Comparison of ENCODE assay signal across 12 cellular contexts in the genomic region with DNA sequence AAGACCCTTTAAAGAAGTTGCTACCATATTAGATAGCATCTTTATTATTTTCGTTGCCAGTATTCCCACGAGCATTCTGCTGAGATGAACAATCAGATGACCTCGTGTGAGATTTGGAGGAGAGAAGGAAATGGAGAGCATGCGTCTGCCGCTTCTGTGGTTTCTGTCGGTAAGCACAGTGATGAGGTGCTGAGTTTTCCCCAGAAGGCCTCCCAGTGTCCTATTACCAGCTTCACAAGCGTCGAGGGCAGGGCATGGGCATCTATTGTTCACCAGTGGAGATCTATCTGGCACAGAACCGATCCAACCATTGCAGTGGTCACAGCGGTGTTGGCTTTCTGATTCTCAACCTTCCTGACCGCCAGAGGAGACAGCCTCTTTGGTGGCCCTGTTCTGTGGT. TPM values are rescaled to one million over a fixed set of nuclear protein-coding genes. Genes with fewer than 3 reads are reported as not detected.
DNase-seq lines count a peak whose midpoint lies in the region; ATAC-seq and TF ChIP-seq lines count a peak whose summit lies in the region.
"Had no signal": no experiment of that assay in that cellular context is flagged by ENCODE, and none has a peak within 500 bp of the region (broad histone marks: within the 10 kb centered on the region; RNA-seq: fewer than 3 reads in every experiment).

No MANE protein-coding gene starts in this region.

- H2AFZ ChIP-seq in OCI-LY7 (ENCODE audit: low read length) = no peak overlapping the region

- CTCF ChIA-PET in OCI-LY7 (lab: Charles Lee; ENCODE audit: unreplicated experiment) = interaction anchor here (1.2 kb wide), 1 partner anchor 13 kb away, joined by 5 read pairs; no protein-coding TSS in a partner anchor

- no peaks in the 10 kb centered on the region for H3K9me3 ChIP-seq in tibial artery
- no peaks in the 10 kb centered on the region for H3K9me3 ChIP-seq in OCI-LY7 (ENCODE audit: low read length)

- H3K4me3 ChIP-seq in foreskin fibroblast (ENCODE audit: low read depth in 1 of 2, low read length in 2 of 2) (no peak overlapping the region), tibial artery (no peak overlapping the region), OCI-LY7 (ENCODE audit: low read depth, low read length, poor library complexity, severe bottlenecking) (no peak overlapping the region)

- H3K9me2 ChIP-seq in OCI-LY7 (ENCODE audit: insufficient read depth, low read length) = no peaks in the 10 kb centered on the region

- intact Hi-C loops in tibial artery (cut with DNase I; ENCODE audit: low total_unique reads) = no loop called here
- intact Hi-C loops in OCI-LY7 (cut with micrococcal nuclease; ENCODE audit: unreplicated experiment) = no loop called here

- TF ChIP-seq CTCF in foreskin fibroblast (IDR thresholded peaks at IDR 0.05; ENCODE audit: low read depth, low read length) (no peak), tibial artery (IDR thresholded peaks at IDR 0.05) (no peak), OCI-LY7 (conservative IDR thresholded peaks at IDR 0.05; ENCODE audit: low read length) (no peak)

- H3K4me3 Mint-ChIP-seq in activated T-cell treated with anti-CD3 and anti-CD28 coated beads, Interleukin-2, amount 50 U/mL, for 24 hours = no peak overlapping the region
- H3K4me3 Mint-ChIP-seq: CD4-positive, alpha-beta T cell had no signal

- peak overlapping the region; percentile 20 to 55 for H3K27ac ChIP-seq in tibial artery
- no peak overlapping the region for H3K27ac ChIP-seq in OCI-LY7 (ENCODE audit: low read depth, low read length, poor library complexity, severe bottlenecking)
- H3K27ac ChIP-seq: foreskin keratinocyte had no signal

- POLR2A ChIA-PET in OCI-LY7 (lab: Charles Lee) = interaction anchor here (0.6 to 2.7 kb wide), 4 partner anchors 11 to 54 kb away, joined by 3 to 10 read pairs (median 4); a partner anchor contains a TSS

- no peaks in the 10 kb centered on the region for H3K9me3 Mint-ChIP-seq in activated T-cell treated with anti-CD3 and anti-CD28 coated beads, Interleukin-2, amount 50 U/mL, for 24 hours
- H3K9me3 Mint-ChIP-seq: CD4-positive, alpha-beta T cell had no signal

- H3K36me3 ChIP-seq in tibial artery (peaks cover 0 to 43% (median 25%) of the 10 kb centered on the region in 3 donors), OCI-LY7 (ENCODE audit: insufficient read depth, low read length) (peaks cover 78% of the 10 kb centered on the region)

- DNase-seq in activated T-cell treated with anti-CD3 and anti-CD28 coated beads, Interleukin-2, amount 50 U/mL, for 24 hours = no peak
- DNase-seq in activated T-cell treated with anti-CD3 and anti-CD28 coated beads, Interleukin-2, amount 50 U/mL, for 1 hour = no peak
- DNase-seq in NCI-H2171 treated with DMSO at 0.1 percent for 48 hours (lab: John Stamatoyannopoulos, UW) (peak; percentile 75), foreskin fibroblast (peak; percentile 84 to 85), tibial artery (no peak), OCI-LY7 (ENCODE audit: low spot score) (no peak), NCI-H226 (no peak)
- DNase-seq: CD4-positive, alpha-beta T cell; foreskin keratinocyte; stimulated activated CD4-positive, alpha-beta T cell treated with anti-CD3 and anti-CD28 coated beads, Interleukin-2, amount 100 ng/mL, for 24 hours had no signal

- no peaks in the 10 kb centered on the region for H4K20me1 ChIP-seq in OCI-LY7 (ENCODE audit: insufficient read depth, low read length)

- peaks cover 0 to 44% (median 17%) of the 10 kb centered on the region in 4 donors for H3K4me1 ChIP-seq in tibial artery
- H3K4me1 ChIP-seq in OCI-LY7 (ENCODE audit: insufficient read depth, low read length, poor library complexity, severe bottlenecking) = peaks cover 8% of the 10 kb centered on the region

- no peaks in the 10 kb centered on the region for H3K79me2 ChIP-seq in OCI-LY7 (ENCODE audit: insufficient read depth, low read depth, low read length)

- no peak overlapping the region; the same call in 1 of the 2 replicates for H3K4me2 ChIP-seq in OCI-LY7 (ENCODE audit: low read length)

- H3K36me3 Mint-ChIP-seq in activated T-cell treated with anti-CD3 and anti-CD28 coated beads, Interleukin-2, amount 50 U/mL, for 24 hours (ENCODE audit: low read depth) = peaks cover 93% of the 10 kb centered on the region

- no peaks in the 10 kb centered on the region for H3K27me3 Mint-ChIP-seq in activated T-cell treated with anti-CD3 and anti-CD28 coated beads, Interleukin-2, amount 50 U/mL, for 24 hours
- H3K27me3 Mint-ChIP-seq: CD4-positive, alpha-beta T cell had no signal

- peak overlapping the region; percentile 12 for H3K27ac Mint-ChIP-seq in activated T-cell treated with anti-CD3 and anti-CD28 coated beads, Interleukin-2, amount 50 U/mL, for 24 hours
- H3K27ac Mint-ChIP-seq: CD4-positive, alpha-beta T cell had no signal

- no TSS peak for BruUV-seq in OCI-LY7 (replicated peaks; lab: Mats Ljungman, UMichigan)

- no peak for ATAC-seq in GM21717 (IDR thresholded peaks at IDR 0.05; ENCODE audit: unreplicated experiment)
- ATAC-seq: activated CD4-positive, CD25-positive, alpha-beta regulatory T cell treated with anti-CD3 and anti-CD28 coated beads, Interleukin-2, amount 50 U/mL, for 24 hours; foreskin keratinocyte had no signal

- no peaks in the 10 kb centered on the region for H3K27me3 ChIP-seq in tibial artery
- H3K27me3 ChIP-seq: foreskin keratinocyte had no signal

- H3K4me1 Mint-ChIP-seq in activated T-cell treated with anti-CD3 and anti-CD28 coated beads, Interleukin-2, amount 50 U/mL, for 24 hours (ENCODE audit: low read depth) = peaks cover 29% of the 10 kb centered on the region

RNA-seq across cellular contexts. Expression of a gene that starts 29.4 kb away (rescaled TPM):
- 9.4 and 9.5 TPM in 2 replicates for total RNA-seq in OCI-LY7 (2014; rRNA removed; shearing (Covaris generic))
- total RNA-seq in OCI-LY7 (2022) = 20.3 and 21.9 TPM in 2 replicates

Comparison
In these comparisons a context has a peak if more than half of its experiments do, and no peak if none do; other contexts are left out.
1. DNase-seq: peak in NCI-H2171 treated with DMSO at 0.1 percent for 48 hours (single experiment) and foreskin fibroblast (2 of 2); none in activated T-cell treated with anti-CD3 and anti-CD28 coated beads, Interleukin-2, amount 50 U/mL, for 24 hours (single experiment), activated T-cell treated with anti-CD3 and anti-CD28 coated beads, Interleukin-2, amount 50 U/mL, for 1 hour (single experiment), tibial artery (0 of 2), OCI-LY7 (single experiment) and NCI-H226 (single experiment).